ENCODE assay signal across 32 cellular contexts in the genomic region with DNA sequence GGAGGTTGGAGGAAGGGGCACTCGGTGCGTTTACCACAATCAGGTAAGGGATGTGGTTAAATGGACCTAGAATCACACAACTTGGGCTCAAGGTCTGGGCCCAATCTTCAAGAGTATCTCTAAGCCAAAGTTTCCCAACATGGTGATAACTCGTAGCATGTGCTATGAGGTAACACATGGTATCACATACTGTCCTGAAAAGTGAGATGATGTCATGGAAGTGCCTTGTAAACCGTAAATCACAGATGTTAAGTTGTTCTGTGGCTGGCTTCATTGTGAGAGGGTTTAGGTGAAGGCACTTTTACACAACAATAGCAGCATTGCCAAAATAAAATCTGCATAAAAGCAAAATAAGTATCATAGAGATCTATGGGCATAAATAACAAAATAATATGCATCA.
"Had no signal": no experiment of that assay in that cellular context is flagged by ENCODE, and none has a peak within 500 bp of the region (broad histone marks: within the 10 kb centered on the region; RNA-seq: fewer than 3 reads in every experiment).

No MANE protein-coding gene starts in this region.

- H3K9me3 Mint-ChIP-seq: activated B cell treated with CpG ODN at 0.5 μM for 24 hours; activated CD4-positive, alpha-beta memory T cell treated with anti-CD3 and anti-CD28 coated beads for 36 hours; activated CD4-positive, alpha-beta T cell treated with anti-CD3 and anti-CD28 coated beads, Interleukin-2, amount 10 ng/mL, durations not matched to agents 24 days and 14 days; activated CD8-positive, alpha-beta T cell treated with anti-CD3 and anti-CD28 coated beads for 36 hours; activated naive CD4-positive, alpha-beta T cell treated with anti-CD3 and anti-CD28 coated beads, Interleukin-2, amount 10 ng/mL, durations not matched to agents 7 days and 5 days; activated naive CD4-positive, alpha-beta T cell treated with anti-CD3 and anti-CD28 coated beads, Interleukin-2, amount 50 U/mL, for 24 hours; activated naive CD8-positive, alpha-beta T cell treated with anti-CD3 and anti-CD28 coated beads for 36 hours; activated T-helper 2 cell treated with anti-CD3 and anti-CD28 coated beads, Interferon-gamma antibody, Interleukin-2, Interleukin-4, amounts not matched to agents 10 μg/mL and 5 μg/mL and 100 μg/mL, durations not matched to agents 14 hours and 24 hours and 36 hours; T-helper 1 cell treated with Interleukin-12 subunit alpha and Interleukin-12 subunit beta and Interleukin-4 antibody, amounts not matched to agents 30 μg/mL and 1 μg/mL, for 36 hours; T-helper 2 cell treated with Interferon-gamma antibody and Interleukin-4, amounts not matched to agents 5 μg/mL and 100 μg/mL, for 36 hours had no signal

- H3K36me3 Mint-ChIP-seq: activated CD4-positive, alpha-beta memory T cell treated with anti-CD3 and anti-CD28 coated beads for 36 hours; activated naive CD4-positive, alpha-beta T cell treated with anti-CD3 and anti-CD28 coated beads, Interleukin-2, amount 10 ng/mL, durations not matched to agents 7 days and 5 days; activated naive CD4-positive, alpha-beta T cell treated with anti-CD3 and anti-CD28 coated beads, Interleukin-2, amount 50 U/mL, for 24 hours; activated naive CD8-positive, alpha-beta T cell treated with anti-CD3 and anti-CD28 coated beads for 36 hours had no signal

- H3K27ac Mint-ChIP-seq: activated B cell treated with CpG ODN at 0.5 μM for 24 hours; activated CD4-positive, alpha-beta memory T cell treated with anti-CD3 and anti-CD28 coated beads for 36 hours; activated CD4-positive, alpha-beta T cell treated with anti-CD3 and anti-CD28 coated beads, Interleukin-2, amount 10 ng/mL, durations not matched to agents 24 days and 14 days; activated CD8-positive, alpha-beta T cell treated with anti-CD3 and anti-CD28 coated beads for 36 hours; activated naive CD4-positive, alpha-beta T cell treated with anti-CD3 and anti-CD28 coated beads, Interleukin-2, amount 10 ng/mL, durations not matched to agents 7 days and 5 days; activated naive CD4-positive, alpha-beta T cell treated with anti-CD3 and anti-CD28 coated beads, Interleukin-2, amount 50 U/mL, for 24 hours; activated naive CD8-positive, alpha-beta T cell treated with anti-CD3 and anti-CD28 coated beads for 36 hours; activated T-helper 2 cell treated with anti-CD3 and anti-CD28 coated beads, Interferon-gamma antibody, Interleukin-2, Interleukin-4, amounts not matched to agents 10 μg/mL and 5 μg/mL and 100 μg/mL, durations not matched to agents 14 hours and 24 hours and 36 hours; T-helper 1 cell treated with Interleukin-12 subunit alpha and Interleukin-12 subunit beta and Interleukin-4 antibody, amounts not matched to agents 30 μg/mL and 1 μg/mL, for 36 hours; T-helper 2 cell treated with Interferon-gamma antibody and Interleukin-4, amounts not matched to agents 5 μg/mL and 100 μg/mL, for 36 hours had no signal

- H3K27ac ChIP-seq: adrenal gland, body of pancreas, brain microvascular endothelial cell, breast epithelium, VCaP had no signal

- H3K27me3 ChIP-seq: body of pancreas, brain microvascular endothelial cell, breast epithelium had no signal

- H3K9me3 ChIP-seq: adrenal gland, body of pancreas, breast epithelium had no signal

- ATAC-seq: activated CD8-positive, alpha-beta T cell treated with anti-CD3 and anti-CD28 coated beads for 36 hours; body of pancreas had no signal

- H3K4me1 ChIP-seq: adrenal gland, body of pancreas, breast epithelium had no signal

- H3K4me3 ChIP-seq: adrenal gland, body of pancreas, breast epithelium had no signal

- DNase-seq: activated B cell treated with CpG ODN at 0.5 μM for 24 hours; activated CD4-positive, alpha-beta memory T cell treated with anti-CD3 and anti-CD28 coated beads for 36 hours; activated CD4-positive, alpha-beta T cell treated with anti-CD3 and anti-CD28 coated beads for 4 hours; activated CD4-positive, alpha-beta T cell treated with anti-CD3 and anti-CD28 coated beads, Interleukin-2, amount 10 ng/mL, durations not matched to agents 24 days and 14 days; activated CD4-positive, alpha-beta T cell treated with anti-CD3 and anti-CD28 coated beads, Interleukin-2, amount 50 U/mL, for 1 hour; activated CD4-positive, alpha-beta T cell treated with anti-CD3 and anti-CD28 coated beads, Interleukin-2, amount 50 U/mL, for 4 hours; activated CD4-positive, CD25-positive, alpha-beta regulatory T cell treated with anti-CD3 and anti-CD28 coated beads, Interleukin-2, amount 50 U/mL, for 72 hours; activated CD8-positive, alpha-beta memory T cell treated with anti-CD3 and anti-CD28 coated beads, Interleukin-2, amount 50 U/mL, for 4 hours; activated CD8-positive, alpha-beta T cell treated with anti-CD3 and anti-CD28 coated beads for 36 hours; activated effector memory CD4-positive, alpha-beta T cell treated with Interleukin-2 at 50 U/mL for 16 hours; activated gamma-delta T cell; activated naive CD4-positive, alpha-beta T cell treated with anti-CD3 and anti-CD28 coated beads, Interleukin-2, amount 10 ng/mL, durations not matched to agents 7 days and 5 days; activated naive CD4-positive, alpha-beta T cell treated with Interleukin-2 at 50 U/mL for 16 hours; activated naive CD8-positive, alpha-beta T cell treated with anti-CD3 and anti-CD28 coated beads for 36 hours; activated T-cell treated with anti-CD3 and anti-CD28 coated beads for 4 hours; activated T-cell treated with anti-CD3 and anti-CD28 coated beads, Interleukin-2, amount 50 U/mL, for 1 hour; activated T-cell treated with anti-CD3 and anti-CD28 coated beads, Interleukin-2, amount 50 U/mL, for 48 hours; adrenal gland; amniotic stem cell; aorta; body of pancreas; brain microvascular endothelial cell; central memory CD4-positive, alpha-beta T cell; T-helper 1 cell; T-helper 2 cell; T-helper 9 cell had no signal

- H3K36me3 ChIP-seq: adrenal gland, brain microvascular endothelial cell, breast epithelium had no signal
